23 cellular contexts compared by ENCODE assay signal in genomic region chr2:176742271-176742670, GRCh38.
A peak's percentile ranks its signal among the peaks of the same experiment; 100 is the strongest.
DNase-seq lines count a peak whose midpoint lies in the region; ATAC-seq, FAIRE-seq and TF ChIP-seq lines count a peak whose summit lies in the region.
"Had no signal": no experiment of that assay in that cellular context is flagged by ENCODE, and none has a peak within 500 bp of the region (broad histone marks: within the 10 kb centered on the region; RNA-seq: fewer than 3 reads in every experiment).

No MANE protein-coding gene starts in this region.

- TF ChIP-seq POLR2A in heart left ventricle (IDR thresholded peaks at IDR 0.05): no peak
- no peak for TF ChIP-seq POLR2A in H1 (IDR thresholded peaks at IDR 0.05; ENCODE audit: control extremely low read depth in 1 of 2, low read depth in 2 of 2, low read length in 2 of 2)
- TF ChIP-seq POLR2A in spleen (IDR thresholded peaks at IDR 0.05): no peak

- TF ChIP-seq RAD21 in SK-N-SH (IDR thresholded peaks at IDR 0.05; ENCODE audit: low read length) (no peak), H1 (IDR thresholded peaks at IDR 0.05 in 1 of 2, conservative IDR thresholded peaks at IDR 0.05 in 1 of 2; ENCODE audit: low read depth in 2 of 2, low read length in 2 of 2) (no peak)

- no peaks in the 10 kb centered on the region for H3K36me3 ChIP-seq in SK-N-SH (replicated peaks in 1 of 2; ENCODE audit: control insufficient read depth in 1 of 2, insufficient read depth in 2 of 2, low read length in 1 of 2)
- H3K36me3 ChIP-seq in heart left ventricle: no peaks in the 10 kb centered on the region
- H3K36me3 ChIP-seq in H1 (ENCODE audit: control insufficient read depth in 2 of 4, insufficient read depth in 4 of 4, low read length in 3 of 4): no peaks in the 10 kb centered on the region
- H3K36me3 ChIP-seq in spleen: no peaks in the 10 kb centered on the region
- H3K36me3 ChIP-seq: BLaER1, HAP-1 had no signal

- DNase-seq in SK-N-SH (no peak), heart left ventricle (no peak), Right ventricle myocardium inferior (ENCODE audit: missing footprints) (no peak), H1 (ENCODE audit: low read depth in 1 of 2, low spot score in 2 of 2) (no peak), spleen (no peak)
- DNase-seq: Caco-2; CD4-positive, CD25-positive, alpha-beta regulatory T cell; CD8-positive, alpha-beta T cell; DMS 273 treated with DMSO at 0.1 percent for 48 hours; DMS79; EL; GDM1; HFFc6 had no signal

- H3F3A ChIP-seq in SK-N-SH (replicated peaks; ENCODE audit: insufficient read depth): no peaks in the 10 kb centered on the region

- 63% methylated on average over 1 of the region's 1 CpG for WGBS in SK-N-SH (ENCODE audit: low lambda C conversion rate)
- WGBS in heart left ventricle, 4 donors: 50 to 63% (median 61%) methylated on average over 1 of the region's 1 CpG
- 100% methylated on average over 1 of the region's 1 CpG; no CpG with 5 or more reads in 1 of the 2 experiments for WGBS in H1 (ENCODE audit: extremely low coverage in 1 of 2, insufficient coverage in 1 of 2, insufficient read length in 1 of 2, insufficient replicate concordance in 2 of 2, low coverage in 1 of 2, low lambda C conversion rate in 2 of 2, missing lambda C conversion rate in 1 of 2), 2 experiments
- WGBS in spleen, 5 donors: 87 to 100% (median 96%) methylated on average over 1 of the region's 1 CpG

- H3K4me1 ChIP-seq in SK-N-SH (ENCODE audit: control insufficient read depth in 1 of 2, insufficient read depth in 2 of 2, low read depth in 1 of 2, low read length in 1 of 2) (peaks cover 0 to 4% of the 10 kb centered on the region in 2 experiments; a peak in 3 of 4 replicates), heart left ventricle (peaks cover 0 to 27% (median 0%) of the 10 kb centered on the region in 12 donors), H1 (replicated peaks in 1 of 4; ENCODE audit: control insufficient read depth in 3 of 4, insufficient read depth in 4 of 4, low read length in 3 of 4) (peaks cover 3 to 24% (median 11%) of the 10 kb centered on the region in 4 experiments; a peak in 6 of 7 replicates), spleen (peaks cover 0 to 3% (median 0%) of the 10 kb centered on the region in 6 donors)
- H3K4me1 ChIP-seq: BLaER1, Caco-2 had no signal

- H2BK120ac ChIP-seq in H1 (replicated peaks; ENCODE audit: low read depth, low read length): no peak overlapping the region

- H3K23ac ChIP-seq in H1 (ENCODE audit: insufficient read length): no peak overlapping the region

- H4K91ac ChIP-seq in H1 (replicated peaks; ENCODE audit: insufficient read length, low read length): peak overlapping the region; percentile 71

- POLR2A ChIA-PET in SK-N-SH (lab: Yijun Ruan, JAX): no interaction called here
- POLR2A ChIA-PET in H1 (lab: Charles Lee; ENCODE audit: partially characterized antibody): no interaction called here

- H3K9ac ChIP-seq in SK-N-SH (no peak overlapping the region), H1 (replicated peaks in 1 of 4; ENCODE audit: extremely low read depth in 1 of 4, low read depth in 3 of 4, low read length in 3 of 4) (no peak overlapping the region)
- H3K9ac ChIP-seq: BLaER1 had no signal

- intact Hi-C loops in heart left ventricle (cut with DNase I) (no loop called here), Right ventricle myocardium inferior (cut with DNase I) (no loop called here), spleen (cut with DNase I; ENCODE audit: low total_unique reads) (no loop called here)

- H3K27ac ChIP-seq in SK-N-SH (ENCODE audit: low read depth in 2 of 2, low read length in 1 of 2) (no peak overlapping the region), heart left ventricle (no peak overlapping the region), H1 (ENCODE audit: low read depth, low read length) (no peak overlapping the region), spleen (no peak overlapping the region)
- H3K27ac ChIP-seq: 22Rv1, BLaER1, C4-2B had no signal

- ATAC-seq in SK-N-SH treated with all-trans-retinoic acid at 6 μM for 48 hours (peak; percentile 67), heart left ventricle (peak in 3 of 4 donors; percentile 36 to 45 (median 41)), Right ventricle myocardium inferior (no peak)
- ATAC-seq: CD8-positive, alpha-beta T cell; GM12878; GM23338 had no signal

- no peak overlapping the region for H3K14ac ChIP-seq in H1 (ENCODE audit: insufficient read length)

- H3K56ac ChIP-seq in H1 (replicated peaks; ENCODE audit: insufficient read length, low read depth, low read length): no peak overlapping the region

- H4K8ac ChIP-seq in H1 (ENCODE audit: extremely low read depth, insufficient read depth, low read length): no peak overlapping the region

- TF ChIP-seq EP300 in SK-N-SH (IDR thresholded peaks at IDR 0.05; ENCODE audit: borderline replicate concordance in 1 of 2, low read depth in 1 of 2, low read length in 1 of 2): no peak
- TF ChIP-seq EP300 in H1 (IDR thresholded peaks at IDR 0.05; ENCODE audit: borderline replicate concordance in 1 of 2, low read depth in 2 of 2, low read length in 2 of 2): no peak

- CTCF ChIA-PET in SK-N-SH (lab: Yijun Ruan, JAX): interaction anchor here (0.6 to 0.8 kb wide), 2 partner anchors 16 to 51 kb away, joined by 3 read pairs; no protein-coding TSS in a partner anchor
- CTCF ChIA-PET in H1 (lab: Charles Lee; ENCODE audit: partially characterized antibody): interaction anchor here (1.6 kb wide), 1 partner anchor 88 kb away, joined by 4 read pairs; no protein-coding TSS in a partner anchor

- H3K18ac ChIP-seq in H1 (ENCODE audit: extremely low read depth, low read length): no peak overlapping the region

- no peak overlapping the region for H2AFZ ChIP-seq in SK-N-SH (ENCODE audit: low read depth)
- no peak overlapping the region for H2AFZ ChIP-seq in H1 (ENCODE audit: low read length)
- H2AFZ ChIP-seq: GM23338 had no signal

- H3K4ac ChIP-seq in H1 (replicated peaks; ENCODE audit: insufficient read length, low read depth, low read length): no peak overlapping the region

- no peak overlapping the region for H2BK15ac ChIP-seq in H1 (ENCODE audit: low read length)

- no peaks in the 10 kb centered on the region for H3K79me1 ChIP-seq in H1 (ENCODE audit: low read depth, low read length)

- FAIRE-seq in H1 (lab: Jason Lieb, UNC): no peak
- FAIRE-seq: A204.1, GM12878, GM19239, H54 had no signal

- H3K79me2 ChIP-seq in SK-N-SH (ENCODE audit: insufficient read depth) (no peaks in the 10 kb centered on the region), H1 (ENCODE audit: control insufficient read depth in 1 of 2, insufficient read depth in 2 of 2, low read length in 2 of 2) (no peaks in the 10 kb centered on the region)

- no peaks in the 10 kb centered on the region for H3K23me2 ChIP-seq in H1 (ENCODE audit: low read depth, low read length)

- H4K20me1 ChIP-seq in SK-N-SH (ENCODE audit: insufficient read depth): no peaks in the 10 kb centered on the region
- H4K20me1 ChIP-seq in H1 (replicated peaks in 1 of 2; ENCODE audit: control insufficient read depth in 1 of 2, insufficient read depth in 2 of 2, low read length in 2 of 2): no peaks in the 10 kb centered on the region
- H4K20me1 ChIP-seq: BLaER1 had no signal

- H3K9me3 ChIP-seq in SK-N-SH (no peaks in the 10 kb centered on the region), heart left ventricle (no peaks in the 10 kb centered on the region), H1 (ENCODE audit: insufficient read depth in 2 of 2, low read depth in 1 of 2, low read length in 1 of 2) (no peaks in the 10 kb centered on the region), spleen (no peaks in the 10 kb centered on the region)
- H3K9me3 ChIP-seq: BLaER1, Caco-2, HAP-1 had no signal

- TF ChIP-seq CTCF in SK-N-SH (IDR thresholded peaks at IDR 0.05): no peak
- no peak for TF ChIP-seq CTCF in heart left ventricle (IDR thresholded peaks at IDR 0.05)
- no peak for TF ChIP-seq CTCF in H1 (IDR thresholded peaks at IDR 0.05; ENCODE audit: control extremely low read depth in 1 of 3, insufficient read depth in 1 of 3, low read depth in 1 of 3, low read length in 3 of 3)
- TF ChIP-seq CTCF in spleen (IDR thresholded peaks at IDR 0.05 in 8 of 11, conservative IDR thresholded peaks at IDR 0.05 in 3 of 11): no peak

- no peak overlapping the region for H2AK5ac ChIP-seq in H1 (ENCODE audit: low read depth, low read length)

- no peak overlapping the region for H3K4me2 ChIP-seq in SK-N-SH
- no peak overlapping the region for H3K4me2 ChIP-seq in H1 (ENCODE audit: insufficient read depth in 1 of 2, low read depth in 2 of 2, low read length in 2 of 2)
- H3K4me2 ChIP-seq: BLaER1, GM23338 had no signal

- no peak overlapping the region for H2BK5ac ChIP-seq in H1 (ENCODE audit: low read depth, low read length)

- H4K5ac ChIP-seq in H1 (ENCODE audit: insufficient read length, low read depth, low read length): no peak overlapping the region

- H3K4me3 ChIP-seq in SK-N-SH (ENCODE audit: low read depth in 2 of 2, low read length in 1 of 2) (no peak overlapping the region), heart left ventricle (no peak overlapping the region), H1 (ENCODE audit: extremely low read depth in 1 of 4, insufficient read depth in 2 of 4, low read depth in 3 of 4, low read length in 4 of 4) (no peak overlapping the region), spleen (no peak overlapping the region)
- H3K4me3 ChIP-seq: BLaER1, GM12878, GM23338, HAP-1 had no signal

- no peak overlapping the region; the same call in 1 of the 2 replicates for H2BK12ac ChIP-seq in H1 (ENCODE audit: low read depth, low read length)

- H3K9me2 ChIP-seq in SK-N-SH: no peaks in the 10 kb centered on the region

- H2BK20ac ChIP-seq in H1 (ENCODE audit: low read length): no peak overlapping the region

- no peaks in the 10 kb centered on the region for H3K27me3 ChIP-seq in SK-N-SH (ENCODE audit: insufficient read depth)
- H3K27me3 ChIP-seq in heart left ventricle: no peaks in the 10 kb centered on the region
- H3K27me3 ChIP-seq in H1 (replicated peaks in 1 of 4; ENCODE audit: control insufficient read depth in 3 of 4, extremely low read depth in 1 of 4, insufficient read depth in 3 of 4, low read length in 3 of 4): no peaks in the 10 kb centered on the region
- H3K27me3 ChIP-seq in spleen (replicated peaks in 1 of 7): no peaks in the 10 kb centered on the region
- H3K27me3 ChIP-seq: BLaER1 had no signal

TF ChIP-seq in SK-N-SH treated with all-trans-retinoic acid at 6 μM for 48 hours, 23 proteins besides CTCF, POLR2A, EP300 and RAD21:
- TF ChIP-seq PPARA (CRISPR knock-in tag; IDR thresholded peaks at IDR 0.05; ENCODE audit: borderline replicate concordance) (no peak), ISL1 (CRISPR knock-in tag; IDR thresholded peaks at IDR 0.05) (peak; percentile 34; the same call in 1 of the 2 replicates)
TF ChIP-seq in SK-N-SH treated with all-trans-retinoic acid at 6 μM for 48 hours: peak in this region for 1.

TF ChIP-seq in SK-N-SH, 30 proteins besides CTCF, POLR2A, EP300 and RAD21 (continues in another document):
- TF ChIP-seq NRF1 (IDR thresholded peaks at IDR 0.05; ENCODE audit: low read depth, low read length) (no peak), RFX5 (IDR thresholded peaks at IDR 0.05; ENCODE audit: low read length) (no peak), EZH2phosphoT487 (IDR thresholded peaks at IDR 0.05; ENCODE audit: borderline replicate concordance, low read depth) (no peak)

TF ChIP-seq in H1, 55 proteins besides CTCF, POLR2A, EP300 and RAD21 (continues in another document):
- TF ChIP-seq BACH1 (IDR thresholded peaks at IDR 0.05; ENCODE audit: low read length): no peak
- no peak for TF ChIP-seq TAF1 (IDR thresholded peaks at IDR 0.05; ENCODE audit: low read depth, low read length)
- TF ChIP-seq KDM4A (IDR thresholded peaks at IDR 0.05; ENCODE audit: low read depth, low read length, severe bottlenecking): no peak
